Comparison of ENCODE assay signal across 14 cellular contexts in the genomic region with DNA sequence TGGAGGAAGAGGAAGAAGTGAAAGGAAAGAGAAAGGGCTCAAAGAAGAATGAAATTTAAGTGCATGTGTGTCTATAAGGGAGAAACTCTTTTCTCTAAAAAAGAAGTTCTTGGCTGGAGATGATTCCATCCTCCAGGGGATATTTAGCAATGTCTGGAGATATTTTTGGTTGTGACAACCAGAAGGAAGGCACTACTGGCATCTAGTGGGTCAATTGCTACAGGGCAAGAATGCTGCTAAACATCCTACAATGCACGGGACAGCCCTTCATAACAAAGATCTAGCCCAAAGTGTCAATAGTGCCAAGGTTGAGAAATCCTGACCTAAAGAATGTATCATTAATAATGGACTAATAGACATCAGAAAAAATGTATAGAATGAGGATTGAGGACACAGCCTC. TPM values are rescaled to one million over a fixed set of nuclear protein-coding genes. Genes with fewer than 3 reads are reported as not detected.
DNase-seq lines count a peak whose midpoint lies in the region; ATAC-seq, FAIRE-seq and TF ChIP-seq lines count a peak whose summit lies in the region.
"Had no signal": no experiment of that assay in that cellular context is flagged by ENCODE, and none has a peak within 500 bp of the region (broad histone marks: within the 10 kb centered on the region; RNA-seq: fewer than 3 reads in every experiment).

No MANE protein-coding gene starts in this region.

- ATAC-seq in GM19324 (IDR thresholded peaks at IDR 0.05; ENCODE audit: low FRiP score, unreplicated experiment) (no peak), GM18505 (IDR thresholded peaks at IDR 0.05; ENCODE audit: unreplicated experiment) (no peak)

- CTCF ChIA-PET in A673 (lab: Charles Lee) = no interaction called here

- no peak overlapping the region for H2AFZ ChIP-seq in OCI-LY3 (ENCODE audit: low read depth, low read length)

- DNase-seq in A673 (ENCODE audit: low spot score) (peak; percentile 33), GM18507 (ENCODE audit: extremely low spot score, insufficient read length, low read depth) (no peak), fibroblast of mammary gland (ENCODE audit: low read depth) (peak; percentile 31), head of caudate nucleus (no peak), occipital lobe (lab: John Stamatoyannopoulos, UW) (no peak)
- DNase-seq: activated CD8-positive, alpha-beta memory T cell treated with anti-CD3 and anti-CD28 coated beads for 24 hours; central memory CD4-positive, alpha-beta T cell; erythroblast; NCI-H524 treated with DMSO at 0.1 percent for 48 hours; Right ventricle myocardium superior; transverse colon had no signal

- H3K27me3 ChIP-seq in A673 (replicated peaks; ENCODE audit: insufficient read depth, low read depth, low read length, poor library complexity) (no peaks in the 10 kb centered on the region), OCI-LY3 (ENCODE audit: low read depth, low read length) (no peaks in the 10 kb centered on the region)
- H3K27me3 ChIP-seq: transverse colon had no signal

- H3K36me3 ChIP-seq in A673 (ENCODE audit: insufficient read depth, low read length, poor library complexity, severe bottlenecking) (no peaks in the 10 kb centered on the region), OCI-LY3 (replicated peaks; ENCODE audit: low read depth, low read length) (no peaks in the 10 kb centered on the region)
- H3K36me3 ChIP-seq: transverse colon had no signal

- no peak overlapping the region for H3K27ac ChIP-seq in A673 (ENCODE audit: low read depth, low read length, poor library complexity, severe bottlenecking)
- no peak overlapping the region for H3K27ac ChIP-seq in OCI-LY3 (ENCODE audit: low read length)
- H3K27ac ChIP-seq: transverse colon had no signal

- H3K4me2 ChIP-seq in OCI-LY3 (ENCODE audit: low read length) = no peak overlapping the region

- H3K79me2 ChIP-seq in OCI-LY3 (ENCODE audit: low read length) = no peaks in the 10 kb centered on the region

- POLR2A ChIA-PET in A673 (lab: Charles Lee; ENCODE audit: low non-redundant PET) = no interaction called here

- no peak overlapping the region for H3K9ac ChIP-seq in OCI-LY3 (ENCODE audit: low read length)

- no peak overlapping the region for H3K4me3 ChIP-seq in A673 (ENCODE audit: low read depth, low read length, poor library complexity, severe bottlenecking)
- no peak overlapping the region for H3K4me3 ChIP-seq in OCI-LY3 (ENCODE audit: low read length)
- H3K4me3 ChIP-seq in fibroblast of mammary gland (ENCODE audit: control insufficient read depth, low read depth, low read length) = no peak overlapping the region
- H3K4me3 ChIP-seq: transverse colon had no signal

- intact Hi-C loops in A673 (cut with micrococcal nuclease; ENCODE audit: unreplicated experiment) (loop anchor here (5.0 kb wide), 1 partner anchor 108 kb away; no protein-coding TSS in a partner anchor), head of caudate nucleus (cut with DNase I) (no loop called here)

- TF ChIP-seq CTCF in A673 (conservative IDR thresholded peaks at IDR 0.05; ENCODE audit: low read depth, low read length) (peak; percentile 35), OCI-LY3 (IDR thresholded peaks at IDR 0.05; ENCODE audit: low read depth, low read length) (peak; percentile 10; the same call in 1 of the 2 replicates), fibroblast of mammary gland (conservative IDR thresholded peaks at IDR 0.05; ENCODE audit: control insufficient read depth, insufficient read depth, low read depth, low read length) (peak; percentile 23)

- H3K4me1 ChIP-seq in A673 (ENCODE audit: insufficient read depth, low read length, poor library complexity, severe bottlenecking) (peaks cover 23% of the 10 kb centered on the region), OCI-LY3 (ENCODE audit: low read length) (no peaks in the 10 kb centered on the region)
- H3K4me1 ChIP-seq: transverse colon had no signal

- no TSS peak for BruUV-seq in A673 (replicated peaks; lab: Mats Ljungman, UMichigan)

- TF ChIP-seq POLR2A in GM18505 (IDR thresholded peaks at IDR 0.05; ENCODE audit: borderline replicate concordance, extremely low read depth, insufficient read depth, insufficient read length) = no peak

- H3K9me3 ChIP-seq in A673 (ENCODE audit: low read depth, low read length, poor library complexity, severe bottlenecking) (no peaks in the 10 kb centered on the region), OCI-LY3 (ENCODE audit: insufficient read depth, low read length) (no peaks in the 10 kb centered on the region)
- H3K9me3 ChIP-seq: transverse colon had no signal

- H4K20me1 ChIP-seq in OCI-LY3 (ENCODE audit: insufficient read depth, low read length) = no peaks in the 10 kb centered on the region

- peak; percentile 35 for FAIRE-seq in GM18507 (lab: Jason Lieb, UNC)

RNA-seq across cellular contexts. Expression of a gene that starts 57.4 kb away (rescaled TPM):
- total RNA-seq in A673 (2021) (4.8 and 8.2 TPM in 2 replicates), occipital lobe (35.6 TPM)

Comparison
In these comparisons a context has a peak if more than half of its experiments do, and no peak if none do; other contexts are left out.
1. DNase-seq: peak in A673 (single experiment) and fibroblast of mammary gland (single experiment); none in GM18507 (single experiment), head of caudate nucleus (0 of 42) and occipital lobe (single experiment).
2. Peak in every context shown above with its lines, with median percentiles within 50 percentile points of each other: CTCF ChIP-seq.